22 cellular contexts compared by ENCODE assay signal in the genomic region with DNA sequence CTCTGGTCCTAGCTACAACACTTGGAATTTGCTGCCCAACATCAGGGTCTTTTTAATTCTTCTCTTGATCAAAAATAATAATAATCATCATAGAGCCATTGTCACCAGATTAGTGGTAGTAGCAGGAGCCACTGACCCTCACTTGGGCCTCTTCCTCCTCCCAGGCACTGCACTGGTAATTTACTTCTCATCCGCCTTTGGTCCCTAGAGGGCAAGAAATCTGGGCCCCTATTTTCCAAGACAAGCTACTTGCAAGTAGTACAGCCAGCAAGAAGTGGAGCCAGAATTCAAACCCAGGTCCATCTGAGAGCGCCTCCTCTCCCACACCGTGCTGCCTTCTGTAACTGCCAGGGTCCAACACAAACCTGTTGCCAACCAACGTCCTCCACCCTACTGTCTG.
A peak's percentile ranks its signal among the peaks of the same experiment; 100 is the strongest.
DNase-seq lines count a peak whose midpoint lies in the region; ATAC-seq, FAIRE-seq and TF ChIP-seq lines count a peak whose summit lies in the region.
"Had no signal": no experiment of that assay in that cellular context is flagged by ENCODE, and none has a peak within 500 bp of the region (broad histone marks: within the 10 kb centered on the region; RNA-seq: fewer than 3 reads in every experiment).

No MANE protein-coding gene starts in this region.

- no peak overlapping the region for H3K4ac ChIP-seq in H1 (replicated peaks; ENCODE audit: insufficient read length, low read depth, low read length)

- H3K27ac ChIP-seq in H1 (ENCODE audit: low read depth, low read length) = no peak overlapping the region
- peak overlapping the region in 2 of 3 donors; percentile 64 to 78 for H3K27ac ChIP-seq in thyroid gland

- no peak overlapping the region for H4K91ac ChIP-seq in H1 (replicated peaks; ENCODE audit: insufficient read length, low read length)

- H3K36me3 ChIP-seq in H1 (ENCODE audit: control insufficient read depth in 2 of 4, insufficient read depth in 4 of 4, low read length in 3 of 4) (peaks cover 0 to 5% (median 0%) of the 10 kb centered on the region in 4 experiments; a peak in 2 of 8 replicates), thyroid gland (no peaks in the 10 kb centered on the region)
- H3K36me3 ChIP-seq: BE2C had no signal

- peak overlapping the region; percentile 54; the same call in 1 of the 2 replicates for H4K8ac ChIP-seq in H1 (ENCODE audit: extremely low read depth, insufficient read depth, low read length)

- no peak for FAIRE-seq in H1 (lab: Jason Lieb, UNC)
- FAIRE-seq: D721Med, H54 had no signal

- peak overlapping the region; percentile 78 for H2BK5ac ChIP-seq in H1 (ENCODE audit: low read depth, low read length)

- CTCF ChIA-PET in WTC11 (lab: Charles Lee) (interaction anchor here (0.6 to 1.2 kb wide), 2 partner anchors 33 to 144 kb away, joined by 3 to 4 read pairs; no protein-coding TSS in a partner anchor), H1 (lab: Charles Lee; ENCODE audit: partially characterized antibody) (interaction anchor here (1.0 to 2.6 kb wide), 5 partner anchors 9 to 138 kb away, joined by 3 to 13 read pairs (median 3); no protein-coding TSS in a partner anchor)

- no peak overlapping the region for H3K56ac ChIP-seq in H1 (replicated peaks; ENCODE audit: insufficient read length, low read depth, low read length)

- H3K4me1 ChIP-seq in H1 (replicated peaks in 1 of 4; ENCODE audit: control insufficient read depth in 3 of 4, insufficient read depth in 4 of 4, low read length in 3 of 4) (peaks cover 0 to 11% (median 5%) of the 10 kb centered on the region in 4 experiments; a peak in 4 of 7 replicates), thyroid gland (peaks cover 23 to 33% of the 10 kb centered on the region in 2 donors)
- H3K4me1 ChIP-seq: BE2C had no signal

- no peak overlapping the region for H2BK120ac ChIP-seq in H1 (replicated peaks; ENCODE audit: low read depth, low read length)

- peaks cover 12% of the 10 kb centered on the region for H3K4me1 Mint-ChIP-seq in WTC11

- peak overlapping the region; percentile 32 for H3K27ac Mint-ChIP-seq in WTC11
- H3K27ac Mint-ChIP-seq: CD4-positive, alpha-beta T cell had no signal

- POLR2A ChIA-PET in WTC11 (lab: Charles Lee) (interaction anchor here (1.0 kb wide), 1 partner anchor 16 kb away, joined by 3 read pairs; no protein-coding TSS in a partner anchor), H1 (lab: Charles Lee; ENCODE audit: partially characterized antibody) (interaction anchor here (1.7 to 2.7 kb wide), 4 partner anchors 10 to 26 kb away, joined by 3 to 10 read pairs (median 10); no protein-coding TSS in a partner anchor)

- H3K9me3 Mint-ChIP-seq in WTC11 = no peaks in the 10 kb centered on the region
- H3K9me3 Mint-ChIP-seq: CD4-positive, alpha-beta T cell had no signal

- intact Hi-C loops in thyroid gland (cut with DNase I) = no loop called here

- no peak overlapping the region for H2BK20ac ChIP-seq in H1 (ENCODE audit: low read length)

- H3K27me3 ChIP-seq in H1 (replicated peaks in 1 of 4; ENCODE audit: control insufficient read depth in 3 of 4, extremely low read depth in 1 of 4, insufficient read depth in 3 of 4, low read length in 3 of 4) (no peaks in the 10 kb centered on the region), thyroid gland (no peaks in the 10 kb centered on the region)
- H3K27me3 ChIP-seq: BE2C had no signal

- TF ChIP-seq POLR2A in H1 (IDR thresholded peaks at IDR 0.05; ENCODE audit: control extremely low read depth in 1 of 2, low read depth in 2 of 2, low read length in 2 of 2) (no peak), thyroid gland (IDR thresholded peaks at IDR 0.05) (no peak)

- H2AFZ ChIP-seq in H1 (ENCODE audit: low read length) = no peak overlapping the region

- H3K9me3 ChIP-seq in H1 (ENCODE audit: insufficient read depth in 2 of 2, low read depth in 1 of 2, low read length in 1 of 2) (no peaks in the 10 kb centered on the region), thyroid gland (no peaks in the 10 kb centered on the region)
- H3K9me3 ChIP-seq: BE2C had no signal

- no peak overlapping the region for H2BK12ac ChIP-seq in H1 (ENCODE audit: low read depth, low read length)

- peaks cover 0 to 37% of the 10 kb centered on the region in 2 experiments; a peak in 2 of 4 replicates for H3K79me2 ChIP-seq in H1 (ENCODE audit: control insufficient read depth in 1 of 2, insufficient read depth in 2 of 2, low read length in 2 of 2)

- no peak overlapping the region for H3K18ac ChIP-seq in H1 (ENCODE audit: extremely low read depth, low read length)

- peaks cover 0 to 16% of the 10 kb centered on the region in 2 experiments for H4K20me1 ChIP-seq in H1 (replicated peaks in 1 of 2; ENCODE audit: control insufficient read depth in 1 of 2, insufficient read depth in 2 of 2, low read length in 2 of 2)

- H3K79me1 ChIP-seq in H1 (ENCODE audit: low read depth, low read length) = peaks cover 13% of the 10 kb centered on the region

- no peak for ATAC-seq in WTC11
- no peak for ATAC-seq in SK-N-SH treated with all-trans-retinoic acid at 6 μM for 48 hours

- peaks cover 2% of the 10 kb centered on the region; the same call in 1 of the 2 replicates for H3K36me3 Mint-ChIP-seq in WTC11

- H4K5ac ChIP-seq in H1 (ENCODE audit: insufficient read length, low read depth, low read length) = no peak overlapping the region

- H3K4me3 ChIP-seq in H1 (ENCODE audit: extremely low read depth in 1 of 4, insufficient read depth in 2 of 4, low read depth in 3 of 4, low read length in 4 of 4) = no peak overlapping the region
- H3K4me3 ChIP-seq in thyroid gland (replicated peaks in 1 of 3) = no peak overlapping the region

- H3K9ac ChIP-seq in H1 (replicated peaks in 1 of 4; ENCODE audit: extremely low read depth in 1 of 4, low read depth in 3 of 4, low read length in 3 of 4) = no peak overlapping the region

- H2BK15ac ChIP-seq in H1 (ENCODE audit: low read length) = no peak overlapping the region

- no peak overlapping the region for H3K14ac ChIP-seq in H1 (ENCODE audit: insufficient read length)

- 93% methylated on average over 4 of the region's 4 CpGs; no CpG with 5 or more reads in 1 of the 2 experiments for WGBS in H1 (ENCODE audit: extremely low coverage in 1 of 2, insufficient coverage in 1 of 2, insufficient read length in 1 of 2, insufficient replicate concordance in 2 of 2, low coverage in 1 of 2, low lambda C conversion rate in 2 of 2, missing lambda C conversion rate in 1 of 2), 2 experiments
- WGBS in thyroid gland, 2 donors = 90 to 94% methylated on average over 4 of the region's 4 CpGs

- no peak for TF ChIP-seq RAD21 in H1 (IDR thresholded peaks at IDR 0.05 in 1 of 2, conservative IDR thresholded peaks at IDR 0.05 in 1 of 2; ENCODE audit: low read depth in 2 of 2, low read length in 2 of 2)

- no peaks in the 10 kb centered on the region for H3K23me2 ChIP-seq in H1 (ENCODE audit: low read depth, low read length)

- no peak overlapping the region for H3K23ac ChIP-seq in H1 (ENCODE audit: insufficient read length)

- no peak for TF ChIP-seq EP300 in H1 (IDR thresholded peaks at IDR 0.05; ENCODE audit: borderline replicate concordance in 1 of 2, low read depth in 2 of 2, low read length in 2 of 2)

- H3K4me3 Mint-ChIP-seq in WTC11 = no peak overlapping the region
- H3K4me3 Mint-ChIP-seq: CD4-positive, alpha-beta T cell had no signal

- TF ChIP-seq CTCF in WTC11 (IDR thresholded peaks at IDR 0.05) = no peak
- no peak for TF ChIP-seq CTCF in H1 (IDR thresholded peaks at IDR 0.05; ENCODE audit: control extremely low read depth in 1 of 3, insufficient read depth in 1 of 3, low read depth in 1 of 3, low read length in 3 of 3)
- TF ChIP-seq CTCF in thyroid gland (IDR thresholded peaks at IDR 0.05) = no peak

- no peak overlapping the region for H3K4me2 ChIP-seq in H1 (ENCODE audit: insufficient read depth in 1 of 2, low read depth in 2 of 2, low read length in 2 of 2)

- H3K27me3 Mint-ChIP-seq in WTC11 (ENCODE audit: low read depth) = no peaks in the 10 kb centered on the region
- H3K27me3 Mint-ChIP-seq: CD4-positive, alpha-beta T cell had no signal

- DNase-seq in SKM-1 treated with dmso at 0.1 percent for 144 hours (lab: John Stamatoyannopoulos, UW; ENCODE audit: unreplicated experiment) = peak; percentile 43
- DNase-seq in SKM-1 (lab: John Stamatoyannopoulos, UW; ENCODE audit: unreplicated experiment) = no peak
- no peak for DNase-seq in WTC11 (ENCODE audit: low spot score)
- no peak for DNase-seq in H1 (ENCODE audit: low read depth in 1 of 2, low spot score in 2 of 2)
- DNase-seq in thyroid gland = no peak
- DNase-seq in GOT3 (lab: John Stamatoyannopoulos, UW) = no peak
- no peak for DNase-seq in activated naive CD4-positive, alpha-beta T cell treated with Interleukin-2 at 50 U/mL for 16 hours
- DNase-seq: 8988T; ACHN; BE2C; CD4-positive, alpha-beta T cell; NCI-H1092 treated with DMSO at 0.1 percent for 48 hours; NCI-H1436; NCI-H187 treated with DMSO at 0.1 percent for 48 hours; NCI-H446; NCI-H524 treated with DMSO at 0.1 percent for 48 hours; Right ventricle myocardium superior; RPMI8226; SW 1271 had no signal

- H2AK5ac ChIP-seq in H1 (ENCODE audit: low read depth, low read length) = no peak overlapping the region

TF ChIP-seq in WTC11, 78 proteins besides CTCF, POLR2A, EP300 and RAD21 (continues in another document):
- TF ChIP-seq NR2C2 (CRISPR knock-in tag; IDR thresholded peaks at IDR 0.05) (no peak), SP1 (CRISPR knock-in tag; conservative IDR thresholded peaks at IDR 0.05) (no peak)

TF ChIP-seq in H1, 55 proteins besides CTCF, POLR2A, EP300 and RAD21:
- TF ChIP-seq ZNF274 (IDR thresholded peaks at IDR 0.05; ENCODE audit: borderline replicate concordance, extremely low read depth, low read length) (no peak), SIN3A (conservative IDR thresholded peaks at IDR 0.05 in 1 of 2, IDR thresholded peaks at IDR 0.05 in 1 of 2; ENCODE audit: low read depth in 1 of 2, low read length in 2 of 2) (no peak)

TF ChIP-seq in SK-N-SH treated with all-trans-retinoic acid at 6 μM for 48 hours, 23 proteins besides CTCF, POLR2A, EP300 and RAD21:
- TF ChIP-seq, protein P1, sequence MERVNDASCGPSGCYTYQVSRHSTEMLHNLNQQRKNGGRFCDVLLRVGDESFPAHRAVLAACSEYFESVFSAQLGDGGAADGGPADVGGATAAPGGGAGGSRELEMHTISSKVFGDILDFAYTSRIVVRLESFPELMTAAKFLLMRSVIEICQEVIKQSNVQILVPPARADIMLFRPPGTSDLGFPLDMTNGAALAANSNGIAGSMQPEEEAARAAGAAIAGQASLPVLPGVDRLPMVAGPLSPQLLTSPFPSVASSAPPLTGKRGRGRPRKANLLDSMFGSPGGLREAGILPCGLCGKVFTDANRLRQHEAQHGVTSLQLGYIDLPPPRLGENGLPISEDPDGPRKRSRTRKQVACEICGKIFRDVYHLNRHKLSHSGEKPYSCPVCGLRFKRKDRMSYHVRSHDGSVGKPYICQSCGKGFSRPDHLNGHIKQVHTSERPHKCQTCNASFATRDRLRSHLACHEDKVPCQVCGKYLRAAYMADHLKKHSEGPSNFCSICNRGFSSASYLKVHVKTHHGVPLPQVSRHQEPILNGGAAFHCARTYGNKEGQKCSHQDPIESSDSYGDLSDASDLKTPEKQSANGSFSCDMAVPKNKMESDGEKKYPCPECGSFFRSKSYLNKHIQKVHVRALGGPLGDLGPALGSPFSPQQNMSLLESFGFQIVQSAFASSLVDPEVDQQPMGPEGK (CRISPR knock-in tag; IDR thresholded peaks at IDR 0.05; ENCODE audit: borderline replicate concordance) = no peak
- TF ChIP-seq ARNTL (CRISPR knock-in tag; IDR thresholded peaks at IDR 0.05; ENCODE audit: borderline replicate concordance, low read depth) (no peak), TCF4 (CRISPR knock-in tag; IDR thresholded peaks at IDR 0.05; ENCODE audit: borderline replicate concordance) (no peak)
TF ChIP-seq in SK-N-SH treated with all-trans-retinoic acid at 6 μM for 48 hours: peak in this region for 0.
